ENCODE assay signal across 8 cellular contexts in the genomic region with DNA sequence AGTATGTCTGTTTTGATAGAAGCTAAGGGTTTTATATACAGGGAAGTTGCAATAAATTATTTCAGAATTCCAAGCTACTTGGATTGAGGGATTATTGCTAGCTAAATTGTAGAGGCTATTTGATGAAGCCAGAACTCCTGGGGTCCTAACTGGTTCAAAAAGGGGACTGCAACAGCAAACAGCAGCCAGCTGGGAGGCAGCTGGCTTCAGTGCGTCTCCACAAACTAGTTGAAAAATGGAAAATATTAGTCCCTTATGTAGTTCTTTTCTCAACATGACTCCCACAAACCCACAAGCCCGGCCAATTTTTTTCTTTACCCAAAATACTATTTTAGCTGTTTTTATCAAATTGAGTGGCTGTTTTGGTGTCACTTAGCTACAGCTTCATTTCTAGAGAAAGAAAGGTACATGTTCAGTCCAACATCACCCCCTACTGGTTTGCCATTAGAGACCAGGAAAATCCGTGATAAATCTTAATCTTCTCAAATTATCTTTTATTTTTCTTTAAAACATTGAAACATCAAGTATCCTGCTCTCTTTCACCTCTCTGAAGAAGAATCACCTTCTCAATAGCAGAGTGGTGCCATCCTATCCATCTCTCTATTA.
DNase-seq lines count a peak whose midpoint lies in the region; ATAC-seq, FAIRE-seq and TF ChIP-seq lines count a peak whose summit lies in the region.

No MANE protein-coding gene starts in this region.

- intact Hi-C loops in K562 (cut with micrococcal nuclease) = loop anchor here (1.0 to 5.0 kb wide), 2 partner anchors 687 to 800 kb away; no protein-coding TSS in a partner anchor

- no peak overlapping the region for H2AFZ ChIP-seq in DND-41 (ENCODE audit: low read depth, low read length)
- no peak overlapping the region for H2AFZ ChIP-seq in K562 (ENCODE audit: low read depth, low read length)

- ATAC-seq in DND-41 (ENCODE audit: insufficient read depth, low read depth) = no peak
- ATAC-seq in HG03342 (IDR thresholded peaks at IDR 0.05; ENCODE audit: unreplicated experiment) = peak; percentile 58
- ATAC-seq in K562 = no peak

- peak; percentile 39 to 51; a peak in 3 of 4 replicates for TF ChIP-seq RAD21 in K562 (CRISPR knock-in tag; conservative IDR thresholded peaks at IDR 0.05 in 1 of 2, IDR thresholded peaks at IDR 0.05 in 1 of 2)

- no peaks in the 10 kb centered on the region for H4K20me1 ChIP-seq in DND-41 (ENCODE audit: insufficient read depth, low read length)
- no peaks in the 10 kb centered on the region for H4K20me1 ChIP-seq in K562 (replicated peaks; ENCODE audit: control insufficient read depth, insufficient read depth, low read length)

- no peak overlapping the region for H3K4me2 ChIP-seq in DND-41 (ENCODE audit: insufficient read depth, low read length)
- H3K4me2 ChIP-seq in K562 (ENCODE audit: insufficient read depth, low read length) = no peak overlapping the region

- no peak overlapping the region for H3K9ac ChIP-seq in DND-41 (ENCODE audit: low read depth, low read length)
- no peak overlapping the region for H3K9ac ChIP-seq in K562 (ENCODE audit: insufficient read depth in 1 of 2, low read depth in 2 of 2, low read length in 2 of 2)

- WGBS in K562 (ENCODE audit: insufficient coverage, low coverage, missing lambda C conversion rate) = 3% methylated on average over 3 of the region's 3 CpGs
- 34% methylated on average over 3 of the region's 3 CpGs for WGBS in suprapubic skin

- CTCF ChIA-PET in K562 (lab: Yijun Ruan, JAX; ENCODE audit: low intra/inter-chr PET ratio) = interaction anchor here (1.3 kb wide), 1 partner anchor 685 kb away, joined by 3 read pairs; no protein-coding TSS in a partner anchor

- TF ChIP-seq CTCF in DND-41 (IDR thresholded peaks at IDR 0.05; ENCODE audit: borderline replicate concordance, extremely low read depth, low read length, poor library complexity, severe bottlenecking) (peak; percentile 32), K562 (IDR thresholded peaks at IDR 0.05 in 2 of 3, conservative IDR thresholded peaks at IDR 0.05 in 1 of 3; ENCODE audit: insufficient read depth in 2 of 3, low read depth in 1 of 3, low read length in 3 of 3) (peak; percentile 19 to 63 (median 37); a peak in 4 of 6 replicates), suprapubic skin (IDR thresholded peaks at IDR 0.05) (peak in 1 of 2 donors; percentile 16)

- POLR2A ChIA-PET in K562 (lab: Yijun Ruan, JAX) = interaction anchor here (0.7 kb wide), 1 partner anchor 568 kb away, joined by 3 read pairs; no protein-coding TSS in a partner anchor

- TF ChIP-seq POLR2A in K562 (conservative IDR thresholded peaks at IDR 0.05) (no peak), suprapubic skin (IDR thresholded peaks at IDR 0.05) (no peak)

- no peaks in the 10 kb centered on the region for H3K79me2 ChIP-seq in DND-41 (ENCODE audit: insufficient read depth, low read length)
- H3K79me2 ChIP-seq in K562 (ENCODE audit: control insufficient read depth, insufficient read depth, low read length) = no peaks in the 10 kb centered on the region

- H3K4me3 ChIP-seq in DND-41 (ENCODE audit: low read depth in 1 of 2, low read length in 2 of 2) (no peak overlapping the region), K562 (no peak overlapping the region), suprapubic skin (no peak overlapping the region)
- H3K4me3 ChIP-seq in effector memory CD4-positive, alpha-beta T cell (ENCODE audit: insufficient read depth, low read depth, low read length, poor library complexity, severe bottlenecking) = no peak overlapping the region

- H3K27ac ChIP-seq in DND-41 (ENCODE audit: low read length) = no peak overlapping the region
- no peak overlapping the region for H3K27ac ChIP-seq in K562 (ENCODE audit: extremely low read depth, low read depth, low read length)
- H3K27ac ChIP-seq in suprapubic skin = no peak overlapping the region
- H3K27ac ChIP-seq in effector memory CD4-positive, alpha-beta T cell (ENCODE audit: insufficient read depth, low read length, poor library complexity, severe bottlenecking) = no peak overlapping the region

- H3K36me3 ChIP-seq in DND-41 (ENCODE audit: insufficient read depth, low read length) (no peaks in the 10 kb centered on the region), K562 (ENCODE audit: control insufficient read depth, insufficient read depth, low read length) (no peaks in the 10 kb centered on the region), suprapubic skin (no peaks in the 10 kb centered on the region)
- H3K36me3 ChIP-seq in effector memory CD4-positive, alpha-beta T cell (ENCODE audit: control insufficient read depth, insufficient read depth, low read length) = no peaks in the 10 kb centered on the region

- in situ Hi-C loops in K562 (cut with MboI) = loop anchor here (25.0 kb wide), 1 partner anchor 797 kb away; no protein-coding TSS in a partner anchor

- no peak for FAIRE-seq in K562 (lab: Jason Lieb, UNC)

- no TSS peak for BruUV-seq in K562 (replicated peaks; lab: Mats Ljungman, UMichigan)

- TF ChIP-seq EP300 in K562 (IDR thresholded peaks at IDR 0.05; ENCODE audit: low read length) (no peak), suprapubic skin (IDR thresholded peaks at IDR 0.05) (no peak)

- no peak for DNase-seq in DND-41
- DNase-seq in K562 (ENCODE audit: extremely low read depth in 1 of 4, low spot score in 3 of 4) = peak; percentile 5 to 20 (median 8)
- DNase-seq in lung microvascular endothelial cell (ENCODE audit: low read depth in 2 of 2) = peak; percentile 47 to 54
- DNase-seq in suprapubic skin (ENCODE audit: low spot score in 2 of 2) = no peak
- DNase-seq in effector memory CD4-positive, alpha-beta T cell = no peak
- no peak for DNase-seq in SHP77 treated with DMSO at 0.1 percent for 48 hours (lab: John Stamatoyannopoulos, UW)
- DNase-seq in SHP77 (lab: John Stamatoyannopoulos, UW) = no peak

- H3K9me3 ChIP-seq in DND-41 (ENCODE audit: insufficient read depth, low read length, severe bottlenecking) (no peaks in the 10 kb centered on the region), K562 (replicated peaks; ENCODE audit: control insufficient read depth, insufficient read depth, low read depth, low read length) (no peaks in the 10 kb centered on the region), suprapubic skin (no peaks in the 10 kb centered on the region)
- H3K9me3 ChIP-seq in effector memory CD4-positive, alpha-beta T cell (ENCODE audit: control insufficient read depth, low read length) = no peaks in the 10 kb centered on the region

- H3K4me1 ChIP-seq in DND-41 (ENCODE audit: insufficient read depth, low read length) (no peaks in the 10 kb centered on the region), K562 (replicated peaks in 1 of 2; ENCODE audit: control insufficient read depth in 2 of 2, insufficient read depth in 2 of 2, low read length in 2 of 2) (no peaks in the 10 kb centered on the region), suprapubic skin (no peaks in the 10 kb centered on the region)
- H3K4me1 ChIP-seq in effector memory CD4-positive, alpha-beta T cell (ENCODE audit: control insufficient read depth, insufficient read depth, low read length, poor library complexity, severe bottlenecking) = no peaks in the 10 kb centered on the region

- no peaks in the 10 kb centered on the region for H3K9me1 ChIP-seq in K562 (ENCODE audit: control insufficient read depth, insufficient read depth, low read length)

- H3K27me3 ChIP-seq in DND-41 (ENCODE audit: insufficient read depth, low read length, poor library complexity) (no peaks in the 10 kb centered on the region), K562 (ENCODE audit: control insufficient read depth in 2 of 2, insufficient read depth in 2 of 2, low read length in 2 of 2) (no peaks in the 10 kb centered on the region), suprapubic skin (no peaks in the 10 kb centered on the region)
- H3K27me3 ChIP-seq in effector memory CD4-positive, alpha-beta T cell (replicated peaks; ENCODE audit: control insufficient read depth, insufficient read depth, low read length, poor library complexity, severe bottlenecking) = no peaks in the 10 kb centered on the region

TF ChIP-seq in K562, 482 proteins besides CTCF, POLR2A, EP300 and RAD21:
- no peak for TF ChIP-seq ZNF445 (CRISPR knock-in tag; IDR thresholded peaks at IDR 0.05; ENCODE audit: low read depth)
- TF ChIP-seq SMC3 (conservative IDR thresholded peaks at IDR 0.05; ENCODE audit: insufficient read depth, low read depth, low read length) = 0 out of 2 replicates have a peak, but pooled peaks have one; percentile 14
- TF ChIP-seq LARP7 (IDR thresholded peaks at IDR 0.05) = no peak
- TF ChIP-seq MEF2A (IDR thresholded peaks at IDR 0.05; ENCODE audit: control insufficient read depth, low read depth, low read length) = no peak

Comparison
In these comparisons a context has a peak if more than half of its experiments do, and no peak if none do; other contexts are left out.
1. DNase-seq: peak in K562 (4 of 4) and lung microvascular endothelial cell (2 of 2); none in DND-41 (single experiment), suprapubic skin (0 of 2), effector memory CD4-positive, alpha-beta T cell (0 of 3), SHP77 treated with DMSO at 0.1 percent for 48 hours (single experiment) and SHP77 (0 of 2).